Comparison of ENCODE assay signal across 8 cellular contexts in genomic region chr1:99728494-99729235, GRCh38. TPM values are rescaled to one million over a fixed set of nuclear protein-coding genes. Genes with fewer than 3 reads are reported as not detected.
A peak's percentile ranks its signal among the peaks of the same experiment; 100 is the strongest.
DNase-seq lines count a peak whose midpoint lies in the region; ATAC-seq and TF ChIP-seq lines count a peak whose summit lies in the region.

No MANE protein-coding gene starts in this region.

- TF ChIP-seq RAD21 in liver (IDR thresholded peaks at IDR 0.05), result peak in 1 of 2 donors; percentile 57

- no peaks in the 10 kb centered on the region for H3K36me3 Mint-ChIP-seq in CD4-positive, alpha-beta memory T cell

- H3K4me1 ChIP-seq in adrenal gland (replicated peaks in 1 of 2) (peaks cover 0 to 10% of the 10 kb centered on the region in 2 donors), liver (ENCODE audit: control insufficient read depth in 4 of 4, insufficient read depth in 4 of 4, low read length in 3 of 4) (peaks cover 0 to 10% (median 6%) of the 10 kb centered on the region in 4 donors)
- H3K4me1 ChIP-seq in CD4-positive, alpha-beta memory T cell (ENCODE audit: insufficient read depth, low read length), result no peaks in the 10 kb centered on the region

- 65 to 69% (median 67%) methylated on average over 4 of the region's 4 CpGs for WGBS in adrenal gland, 4 donors
- 85% methylated on average over 4 of the region's 4 CpGs for WGBS in liver

- H3K27me3 ChIP-seq in adrenal gland (no peaks in the 10 kb centered on the region), liver (ENCODE audit: control insufficient read depth in 4 of 4, insufficient read depth in 4 of 4, low read length in 3 of 4) (no peaks in the 10 kb centered on the region)
- no peaks in the 10 kb centered on the region for H3K27me3 ChIP-seq in CD4-positive, alpha-beta memory T cell (ENCODE audit: insufficient read depth, low read length)

- peak overlapping the region in 3 of 5 donors; percentile 35 to 53 (median 40) for H3K27ac ChIP-seq in adrenal gland
- H3K27ac ChIP-seq in liver (ENCODE audit: low read depth in 1 of 2, low read length in 2 of 2), result no peak overlapping the region
- no peak overlapping the region for H3K27ac ChIP-seq in CD4-positive, alpha-beta memory T cell (ENCODE audit: low read depth, low read length)

- POLR2A ChIA-PET in CD4-positive, alpha-beta memory T cell (lab: Charles Lee; ENCODE audit: partially characterized antibody), result no interaction called here

- TF ChIP-seq CTCF in GM12865 (IDR thresholded peaks at IDR 0.05; ENCODE audit: insufficient read depth, low read depth, low read length, missing control alignments) (peak; percentile 41), adrenal gland (IDR thresholded peaks at IDR 0.05) (peak in 5 of 6 experiments; percentile 30 to 53 (median 39)), liver (IDR thresholded peaks at IDR 0.05; ENCODE audit: low read depth, low read length, missing input control) (peak; percentile 42)

- peaks cover 0 to 2% (median 0%) of the 10 kb centered on the region in 8 donors for H3K9me3 Mint-ChIP-seq in CD4-positive, alpha-beta memory T cell

- H3K9me3 ChIP-seq in adrenal gland (replicated peaks in 1 of 3), result no peaks in the 10 kb centered on the region
- no peaks in the 10 kb centered on the region for H3K9me3 ChIP-seq in liver (ENCODE audit: control insufficient read depth in 4 of 4, low read length in 3 of 4)
- H3K9me3 ChIP-seq in CD4-positive, alpha-beta memory T cell (ENCODE audit: control insufficient read depth in 1 of 2, low read length in 2 of 2), result no peaks in the 10 kb centered on the region

- H3K27me3 Mint-ChIP-seq in CD4-positive, alpha-beta memory T cell, result peaks cover 3 to 4% of the 10 kb centered on the region in 2 donors

- no peaks in the 10 kb centered on the region for H3K4me1 Mint-ChIP-seq in CD4-positive, alpha-beta memory T cell

- no peak for TF ChIP-seq POLR2A in adrenal gland (IDR thresholded peaks at IDR 0.05)

- DNase-seq in GM12865 (ENCODE audit: low read depth) (no peak), adrenal gland (no peak)
- no peak for DNase-seq in CD4-positive, alpha-beta memory T cell

- no peak overlapping the region for H3K4me3 Mint-ChIP-seq in CD4-positive, alpha-beta memory T cell

- ATAC-seq in HG03442 (IDR thresholded peaks at IDR 0.05; ENCODE audit: unreplicated experiment) (peak; percentile 50), HG03095 (IDR thresholded peaks at IDR 0.05; ENCODE audit: unreplicated experiment) (no peak), GM18870 (IDR thresholded peaks at IDR 0.05; ENCODE audit: unreplicated experiment) (no peak), HG03565 (IDR thresholded peaks at IDR 0.05; ENCODE audit: unreplicated experiment) (no peak)

- no peak overlapping the region for H3K9ac ChIP-seq in liver (ENCODE audit: low read depth in 1 of 2, low read length in 2 of 2)

- CTCF ChIA-PET in CD4-positive, alpha-beta memory T cell (lab: Charles Lee; ENCODE audit: partially characterized antibody), result interaction anchor here (0.9 to 1.2 kb wide), 2 partner anchors 11 to 25 kb away, joined by 3 read pairs; no protein-coding TSS in a partner anchor

- H3K36me3 ChIP-seq in adrenal gland (replicated peaks in 1 of 2) (no peaks in the 10 kb centered on the region), liver (ENCODE audit: control insufficient read depth in 4 of 4, insufficient read depth in 3 of 4, low read depth in 1 of 4, low read length in 3 of 4) (peaks cover 5 to 36% (median 14%) of the 10 kb centered on the region in 4 donors)
- H3K36me3 ChIP-seq in CD4-positive, alpha-beta memory T cell (ENCODE audit: insufficient read depth, low read length), result no peaks in the 10 kb centered on the region

- intact Hi-C loops in adrenal gland (cut with DNase I), result no loop called here
- intact Hi-C loops in CD4-positive, alpha-beta memory T cell (cut with micrococcal nuclease), result no loop called here

- H3K4me3 ChIP-seq in GM12865 (ENCODE audit: low read depth, low read length), result no peak overlapping the region
- peak overlapping the region in 1 of 4 donors; percentile 5 for H3K4me3 ChIP-seq in adrenal gland
- H3K4me3 ChIP-seq in liver (ENCODE audit: low read depth in 1 of 3, low read length in 3 of 3), result no peak overlapping the region
- no peak overlapping the region for H3K4me3 ChIP-seq in CD4-positive, alpha-beta memory T cell (ENCODE audit: low read length in 2 of 2)

- H3K27ac Mint-ChIP-seq in CD4-positive, alpha-beta memory T cell, result no peak overlapping the region

TF ChIP-seq in liver, 16 proteins besides CTCF, POLR2A, EP300 and RAD21:
- TF ChIP-seq SP1 (IDR thresholded peaks at IDR 0.05) (no peak), HNF4G (IDR thresholded peaks at IDR 0.05) (no peak), YY1 (IDR thresholded peaks at IDR 0.05) (no peak), RXRA (IDR thresholded peaks at IDR 0.05) (no peak), MAX (IDR thresholded peaks at IDR 0.05) (no peak), ZBTB33 (IDR thresholded peaks at IDR 0.05) (no peak), NR2F2 (IDR thresholded peaks at IDR 0.05) (no peak), TAF1 (conservative IDR thresholded peaks at IDR 0.05) (no peak), HNF4A (conservative IDR thresholded peaks at IDR 0.05) (no peak), FOXA2 (IDR thresholded peaks at IDR 0.05) (no peak), EGR1 (IDR thresholded peaks at IDR 0.05; ENCODE audit: low read depth in 2 of 2) (no peak), JUND (IDR thresholded peaks at IDR 0.05) (no peak)

RNA-seq across cellular contexts. Expression of gene FRRS1, which starts 37.8 kb away (rescaled TPM):
- total RNA-seq in adrenal gland (10 to 100 TPM in 7 of 8 donors, 1 to 10 TPM in 1; 9.2 to 26.8 (median 17.3) TPM), liver (10 to 100 TPM; 49.2 to 87.4 TPM)
- polyA plus RNA-seq in adrenal gland (1 to 10 TPM in 2 of 3 donors, under 1 TPM in 1; 0.81 to 8.6 (median 1.6) TPM), liver (10 to 100 TPM in 1 of 2 donors, 1 to 10 TPM in 1; 2.7 to 11.5 TPM)
- under 1 TPM; 0.29 to 0.33 TPM for total RNA-seq in CD4-positive, alpha-beta memory T cell
- not detected for polyA plus RNA-seq in CD4-positive, alpha-beta memory T cell

Comparison
In these comparisons a context has a peak if more than half of its experiments do, and no peak if none do; other contexts are left out.
1. H3K27ac ChIP-seq: peak in adrenal gland (3 of 5); none in liver (0 of 2) and CD4-positive, alpha-beta memory T cell (single experiment).
2. RNA of gene FRRS1, which starts 37.8 kb away (total RNA-seq): 49.2 to 87.4 TPM in liver and 9.2 to 26.8 TPM in adrenal gland; 0.29 to 0.33 TPM in CD4-positive, alpha-beta memory T cell; every median in the first group is over 4 times any median in the second.
3. Peak in every context shown above with its lines, with median percentiles within 50 percentile points of each other: CTCF ChIP-seq.